13 cellular contexts compared by ENCODE assay signal in genomic region chr18:74013955-74014354, GRCh38.
DNase-seq lines count a peak whose midpoint lies in the region; ATAC-seq, FAIRE-seq and TF ChIP-seq lines count a peak whose summit lies in the region.
"Had no signal": no experiment of that assay in that cellular context is flagged by ENCODE, and none has a peak within 500 bp of the region (broad histone marks: within the 10 kb centered on the region; RNA-seq: fewer than 3 reads in every experiment).

No MANE protein-coding gene starts in this region.

- TF ChIP-seq CTCF in astrocyte of the cerebellum (IDR thresholded peaks at IDR 0.05; ENCODE audit: low read depth, low read length, missing control alignments) (no peak), lower lobe of right lung (IDR thresholded peaks at IDR 0.05) (no peak), hepatocyte (IDR thresholded peaks at IDR 0.05; ENCODE audit: poor library complexity) (no peak)

- DNase-seq in HPDE6-E6E7 (ENCODE audit: extremely low spot score), result peak; percentile 69
- DNase-seq in astrocyte of the cerebellum (ENCODE audit: low read depth), result peak; percentile 78
- DNase-seq in lower lobe of right lung, result no peak
- DNase-seq in SKM-1 (lab: John Stamatoyannopoulos, UW; ENCODE audit: unreplicated experiment), result no peak
- DNase-seq in hepatocyte (ENCODE audit: low spot score), result no peak
- DNase-seq in DMS79 treated with DMSO at 0.1 percent for 48 hours (lab: John Stamatoyannopoulos, UW), result no peak
- no peak for DNase-seq in GM12891 (ENCODE audit: insufficient read length, low spot score)
- DNase-seq: Calu3; GOT3; naive thymus-derived CD8-positive, alpha-beta T cell; NCI-H1436 had no signal

- no peaks in the 10 kb centered on the region for H4K20me1 ChIP-seq in BLaER1 treated with 17β-estradiol and CSF1 and Interleukin-3, amounts not matched to agents 10 nM and 100 nM
- no peaks in the 10 kb centered on the region for H4K20me1 ChIP-seq in hepatocyte (ENCODE audit: insufficient read depth, poor library complexity, severe bottlenecking)

- peak; percentile 74 to 80 for ATAC-seq in lower lobe of right lung
- ATAC-seq: activated T-helper 17 cell treated with anti-CD3 and anti-CD28 coated beads, Interleukin-2, amount 50 U/mL, for 72 hours; naive thymus-derived CD8-positive, alpha-beta T cell had no signal

- H3K4me3 ChIP-seq in BLaER1 treated with 17β-estradiol and CSF1 and Interleukin-3, amounts not matched to agents 10 nM and 100 nM, result no peak overlapping the region
- no peak overlapping the region for H3K4me3 ChIP-seq in astrocyte of the cerebellum (ENCODE audit: low read depth, low read length)
- no peak overlapping the region for H3K4me3 ChIP-seq in lower lobe of right lung
- no peak overlapping the region for H3K4me3 ChIP-seq in hepatocyte

- H3K79me2 ChIP-seq in hepatocyte, result no peaks in the 10 kb centered on the region

- H2AFZ ChIP-seq in hepatocyte, result no peak overlapping the region

- no peak for FAIRE-seq in GM12891 (lab: Jason Lieb, UNC)

- peaks cover 0 to 41% (median 0%) of the 10 kb centered on the region in 11 experiments; a peak in 4 of 22 replicates for H3K27me3 ChIP-seq in BLaER1 treated with 17β-estradiol and CSF1 and Interleukin-3, amounts not matched to agents 10 nM and 100 nM
- H3K27me3 ChIP-seq in lower lobe of right lung (ENCODE audit: low read depth) (no peaks in the 10 kb centered on the region), hepatocyte (peaks cover under 1% of the 10 kb centered on the region)

- in situ Hi-C loops in astrocyte of the cerebellum (cut with HindIII; ENCODE audit: low sequenced_read_pairs), result no loop called here

- TF ChIP-seq POLR2A in GM12891 (IDR thresholded peaks at IDR 0.05; ENCODE audit: low read depth, low read length), result no peak

- H3K4me1 ChIP-seq in BLaER1 treated with 17β-estradiol and CSF1 and Interleukin-3, amounts not matched to agents 10 nM and 100 nM, result peaks cover 0 to 23% (median 9%) of the 10 kb centered on the region in 10 experiments; a peak in 11 of 20 replicates
- H3K4me1 ChIP-seq in lower lobe of right lung (peaks cover 9% of the 10 kb centered on the region), hepatocyte (ENCODE audit: insufficient read depth) (no peaks in the 10 kb centered on the region)

- H3K36me3 ChIP-seq in BLaER1 treated with 17β-estradiol and CSF1 and Interleukin-3, amounts not matched to agents 10 nM and 100 nM, result no peaks in the 10 kb centered on the region
- H3K36me3 ChIP-seq in lower lobe of right lung, result no peaks in the 10 kb centered on the region
- no peaks in the 10 kb centered on the region for H3K36me3 ChIP-seq in hepatocyte (replicated peaks; ENCODE audit: insufficient read depth, low read depth)

- 75% methylated on average over 5 of the region's 5 CpGs for WGBS in hepatocyte (ENCODE audit: low lambda C conversion rate, missing lambda C conversion rate)

- intact Hi-C loops in lower lobe of right lung (cut with DNase I), result no loop called here

- peak overlapping the region in 8 of 11 experiments; percentile 14 to 58 (median 33); a peak in 12 of 22 replicates for H3K4me2 ChIP-seq in BLaER1 treated with 17β-estradiol and CSF1 and Interleukin-3, amounts not matched to agents 10 nM and 100 nM
- H3K4me2 ChIP-seq in hepatocyte, result no peak overlapping the region

- no peaks in the 10 kb centered on the region for H3K9me2 ChIP-seq in hepatocyte (replicated peaks; ENCODE audit: insufficient read depth)

- peaks cover 0 to 18% (median 10%) of the 10 kb centered on the region in 11 experiments; a peak in 13 of 22 replicates for H3K9me3 ChIP-seq in BLaER1 treated with 17β-estradiol and CSF1 and Interleukin-3, amounts not matched to agents 10 nM and 100 nM (replicated peaks in 1 of 11)
- H3K9me3 ChIP-seq in lower lobe of right lung (no peaks in the 10 kb centered on the region), hepatocyte (ENCODE audit: low read depth) (no peaks in the 10 kb centered on the region)

- peak overlapping the region in 1 of 11 experiments; percentile 57; a peak in 3 of 22 replicates for H3K27ac ChIP-seq in BLaER1 treated with 17β-estradiol and CSF1 and Interleukin-3, amounts not matched to agents 10 nM and 100 nM
- H3K27ac ChIP-seq in lower lobe of right lung, result no peak overlapping the region
- no peak overlapping the region for H3K27ac ChIP-seq in hepatocyte

- no peak overlapping the region for H3K9ac ChIP-seq in BLaER1 treated with 17β-estradiol and CSF1 and Interleukin-3, amounts not matched to agents 10 nM and 100 nM

TF ChIP-seq in GM12891, 5 proteins besides CTCF, POLR2A, EP300 and RAD21:
- TF ChIP-seq PAX5 (IDR thresholded peaks at IDR 0.05; ENCODE audit: insufficient read depth, low read length, severe bottlenecking), result no peak
- no peak for TF ChIP-seq POU2F2 (IDR thresholded peaks at IDR 0.05; ENCODE audit: low read depth, low read length)
- no peak for TF ChIP-seq POLR2AphosphoS5 (IDR thresholded peaks at IDR 0.05; ENCODE audit: low read depth, low read length)
- TF ChIP-seq TAF1 (IDR thresholded peaks at IDR 0.05; ENCODE audit: low read depth, low read length), result no peak
- no peak for TF ChIP-seq SPI1 (IDR thresholded peaks at IDR 0.05; ENCODE audit: low read depth, low read length)

Comparison
In these comparisons a context has a peak if more than half of its experiments do, and no peak if none do; other contexts are left out.
1. DNase-seq: peak in HPDE6-E6E7 (single experiment) and astrocyte of the cerebellum (single experiment); none in lower lobe of right lung (single experiment), SKM-1 (single experiment), hepatocyte (single experiment), DMS79 treated with DMSO at 0.1 percent for 48 hours (single experiment) and GM12891 (single experiment).